8 cellular contexts compared by ENCODE assay signal in the genomic region with DNA sequence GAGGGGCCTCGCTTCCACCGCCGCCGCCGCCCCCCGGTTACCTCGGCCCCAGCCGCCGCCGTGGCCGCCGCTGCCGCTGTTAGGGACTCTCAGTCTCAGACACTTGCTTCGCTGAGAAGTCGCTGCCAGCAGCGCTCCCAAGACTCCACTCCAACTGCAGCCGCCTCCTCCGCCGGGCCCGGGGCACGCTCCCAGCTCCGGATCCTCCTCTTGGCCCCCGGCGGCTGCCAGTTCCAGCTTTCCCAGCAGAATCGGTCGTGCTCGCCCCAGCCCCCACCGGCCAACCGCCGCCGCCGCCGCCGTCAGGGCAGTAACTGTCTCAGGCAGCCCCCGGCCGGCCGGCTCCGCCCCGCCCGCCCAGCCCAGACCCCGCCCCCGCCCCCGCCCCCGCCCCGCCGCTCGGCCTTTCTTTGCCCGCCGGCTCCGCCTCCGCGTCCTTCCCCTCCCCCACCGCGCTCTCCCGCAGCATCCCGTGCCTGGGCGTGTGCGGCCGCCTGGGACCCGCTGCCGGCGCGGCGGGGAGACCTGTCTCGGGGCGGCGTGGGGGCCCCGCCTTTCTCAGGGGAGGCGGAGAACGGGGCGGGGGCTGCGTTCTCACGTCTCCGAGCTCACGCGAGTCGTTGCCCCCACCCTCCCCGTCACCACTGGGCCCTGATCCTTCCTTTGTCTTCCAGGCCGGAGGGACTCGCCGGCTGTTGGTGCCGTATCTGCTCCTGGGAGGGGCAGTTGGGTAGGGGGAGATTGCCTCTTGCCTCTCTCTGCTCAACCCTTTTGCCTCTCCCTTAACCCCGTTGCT. TPM values are rescaled to one million over a fixed set of nuclear protein-coding genes. Genes with fewer than 3 reads are reported as not detected.
A peak's percentile ranks its signal among the peaks of the same experiment; 100 is the strongest.
DNase-seq lines count a peak whose midpoint lies in the region; ATAC-seq and TF ChIP-seq lines count a peak whose summit lies in the region.

A gene with protein sequence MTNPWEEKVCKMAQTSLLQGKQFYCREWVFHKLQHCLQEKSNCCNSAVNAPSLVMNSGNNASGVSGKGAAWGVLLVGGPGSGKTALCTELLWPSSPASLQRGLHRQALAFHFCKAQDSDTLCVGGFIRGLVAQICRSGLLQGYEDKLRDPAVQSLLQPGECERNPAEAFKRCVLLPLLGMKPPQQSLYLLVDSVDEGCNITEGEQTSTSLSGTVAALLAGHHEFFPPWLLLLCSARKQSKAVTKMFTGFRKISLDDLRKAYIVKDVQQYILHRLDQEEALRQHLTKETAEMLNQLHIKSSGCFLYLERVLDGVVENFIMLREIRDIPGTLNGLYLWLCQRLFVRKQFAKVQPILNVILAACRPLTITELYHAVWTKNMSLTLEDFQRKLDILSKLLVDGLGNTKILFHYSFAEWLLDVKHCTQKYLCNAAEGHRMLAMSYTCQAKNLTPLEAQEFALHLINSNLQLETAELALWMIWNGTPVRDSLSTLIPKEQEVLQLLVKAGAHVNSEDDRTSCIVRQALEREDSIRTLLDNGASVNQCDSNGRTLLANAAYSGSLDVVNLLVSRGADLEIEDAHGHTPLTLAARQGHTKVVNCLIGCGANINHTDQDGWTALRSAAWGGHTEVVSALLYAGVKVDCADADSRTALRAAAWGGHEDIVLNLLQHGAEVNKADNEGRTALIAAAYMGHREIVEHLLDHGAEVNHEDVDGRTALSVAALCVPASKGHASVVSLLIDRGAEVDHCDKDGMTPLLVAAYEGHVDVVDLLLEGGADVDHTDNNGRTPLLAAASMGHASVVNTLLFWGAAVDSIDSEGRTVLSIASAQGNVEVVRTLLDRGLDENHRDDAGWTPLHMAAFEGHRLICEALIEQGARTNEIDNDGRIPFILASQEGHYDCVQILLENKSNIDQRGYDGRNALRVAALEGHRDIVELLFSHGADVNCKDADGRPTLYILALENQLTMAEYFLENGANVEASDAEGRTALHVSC (N-terminal part only) (minus strand): TSS at position 316 of the 796 bp plus-strand sequence. CDS start 2,221 bp downstream, outside the sequence.

- H3K36me3 ChIP-seq in hepatocyte (replicated peaks; ENCODE audit: insufficient read depth, low read depth) (no peaks in the 10 kb centered on the region), rectal smooth muscle tissue (ENCODE audit: control insufficient read depth, insufficient read depth, low read length) (no peaks in the 10 kb centered on the region), Karpas-422 (ENCODE audit: insufficient read depth, low read length) (no peaks in the 10 kb centered on the region)

- ATAC-seq in HG02852 (IDR thresholded peaks at IDR 0.05; ENCODE audit: unreplicated experiment) (peak; percentile 71), T-helper 17 cell (peak; percentile 78)

- TF ChIP-seq POLR2A in GM15510 (IDR thresholded peaks at IDR 0.05; ENCODE audit: borderline replicate concordance, extremely low read depth, insufficient read length) = peak; percentile 13

- H3K27me3 Mint-ChIP-seq in T-helper 17 cell = peaks cover 8% of the 10 kb centered on the region

- H3K79me2 ChIP-seq in hepatocyte (peaks cover 41% of the 10 kb centered on the region), Karpas-422 (ENCODE audit: low read length) (no peaks in the 10 kb centered on the region)

- WGBS in hepatocyte (ENCODE audit: low lambda C conversion rate, missing lambda C conversion rate) = 2% methylated on average over 18 of the region's 83 CpGs

- no peaks in the 10 kb centered on the region for H3K9me3 ChIP-seq in T-helper 17 cell (ENCODE audit: control insufficient read depth, low read length, poor library complexity, severe bottlenecking)
- no peaks in the 10 kb centered on the region for H3K9me3 ChIP-seq in hepatocyte (ENCODE audit: low read depth)
- peaks cover 6% of the 10 kb centered on the region for H3K9me3 ChIP-seq in Karpas-422 (ENCODE audit: low read length)

- peak within 1 kb of the TSS; percentile 83 for H3K4me3 ChIP-seq in hepatocyte
- H3K4me3 ChIP-seq in rectal smooth muscle tissue (ENCODE audit: low read length) = peak within 1 kb of the TSS; percentile 87
- H3K4me3 ChIP-seq in Karpas-422 (ENCODE audit: low read length) = no peak within 1 kb of the TSS

- H3K9me2 ChIP-seq in hepatocyte (replicated peaks; ENCODE audit: insufficient read depth) = no peaks in the 10 kb centered on the region
- H3K9me2 ChIP-seq in Karpas-422 (replicated peaks; ENCODE audit: insufficient read depth, low read length) = no peaks in the 10 kb centered on the region

- no peaks in the 10 kb centered on the region for H3K36me3 Mint-ChIP-seq in T-helper 17 cell (ENCODE audit: low read depth)

- H3K27me3 ChIP-seq in hepatocyte = no peaks in the 10 kb centered on the region
- no peaks in the 10 kb centered on the region for H3K27me3 ChIP-seq in rectal smooth muscle tissue (ENCODE audit: control insufficient read depth, insufficient read depth, low read length)
- no peaks in the 10 kb centered on the region for H3K27me3 ChIP-seq in Karpas-422 (ENCODE audit: low read length)

- H3K4me2 ChIP-seq in hepatocyte (peak within 1 kb of the TSS; percentile 84), Karpas-422 (ENCODE audit: low read depth, low read length, poor library complexity, severe bottlenecking) (no peak within 1 kb of the TSS)

- DNase-seq in NCI-H1436 treated with DMSO at 0.1 percent for 48 hours (lab: John Stamatoyannopoulos, UW) = peak; percentile 53
- peak; percentile 20 to 46 (median 39) for DNase-seq in T-helper 17 cell
- peak; percentile 98 for DNase-seq in astrocyte of the hippocampus (ENCODE audit: low read depth, low spot score)
- peak; percentile 97 for DNase-seq in hepatocyte (ENCODE audit: low spot score)
- no peak for DNase-seq in Karpas-422

- no peak for TF ChIP-seq CTCF in hepatocyte (IDR thresholded peaks at IDR 0.05; ENCODE audit: poor library complexity)

- peak within 1 kb of the TSS; percentile 100 for H3K27ac ChIP-seq in hepatocyte
- H3K27ac ChIP-seq in rectal smooth muscle tissue (ENCODE audit: low read depth, low read length) = peak within 1 kb of the TSS; percentile 96
- no peak within 1 kb of the TSS for H3K27ac ChIP-seq in Karpas-422 (ENCODE audit: low read length)

- H3K4me1 Mint-ChIP-seq in T-helper 17 cell = peaks cover 5% of the 10 kb centered on the region

- H3K4me1 ChIP-seq in hepatocyte (ENCODE audit: insufficient read depth) = peaks cover 14% of the 10 kb centered on the region
- H3K4me1 ChIP-seq in rectal smooth muscle tissue (ENCODE audit: control insufficient read depth, insufficient read depth, low read length) = peaks cover 12% of the 10 kb centered on the region
- H3K4me1 ChIP-seq in Karpas-422 (ENCODE audit: low read length) = no peaks in the 10 kb centered on the region

- H3K4me3 Mint-ChIP-seq in T-helper 17 cell = peak within 1 kb of the TSS; percentile 90

- H2AFZ ChIP-seq in hepatocyte (peak within 1 kb of the TSS; percentile 91), Karpas-422 (ENCODE audit: low read length) (no peak within 1 kb of the TSS)

- H4K20me1 ChIP-seq in hepatocyte (ENCODE audit: insufficient read depth, poor library complexity, severe bottlenecking) = peaks cover 34% of the 10 kb centered on the region
- no peaks in the 10 kb centered on the region for H4K20me1 ChIP-seq in Karpas-422 (ENCODE audit: insufficient read depth, low read depth, low read length)

- H3K27ac Mint-ChIP-seq in T-helper 17 cell = no peak within 1 kb of the TSS

- peak within 1 kb of the TSS; percentile 84 for H3K9ac ChIP-seq in rectal smooth muscle tissue (ENCODE audit: low read length)
- H3K9ac ChIP-seq in Karpas-422 (ENCODE audit: low read length) = no peak within 1 kb of the TSS

RNA-seq across cellular contexts. Expression of the gene that starts here (rescaled TPM):
- total RNA-seq in T-helper 17 cell (under 1 TPM; 0.17 to 0.44 TPM), hepatocyte (33.7 and 37.4 TPM in 2 replicates)
- polyA plus RNA-seq in hepatocyte = 6.7 and 7.3 TPM in 2 replicates
- total RNA-seq in Karpas-422 (2014; rRNA removed; shearing (Covaris generic); ENCODE audit: low replicate concordance) = not detected in 2 replicates

Comparison
In these comparisons a context has a peak if more than half of its experiments do, and no peak if none do; other contexts are left out.
1. RNA of the gene that starts here (total RNA-seq): 33.7 to 37.4 TPM in hepatocyte; 0.17 to 0.44 TPM in T-helper 17 cell and not detected in Karpas-422; every median in the first group is over 10 times any median in the second.
2. Peak in DNase-seq and ATAC-seq in T-helper 17 cell; RNA of the gene not detected or under 1 TPM.